In the genomic region with DNA sequence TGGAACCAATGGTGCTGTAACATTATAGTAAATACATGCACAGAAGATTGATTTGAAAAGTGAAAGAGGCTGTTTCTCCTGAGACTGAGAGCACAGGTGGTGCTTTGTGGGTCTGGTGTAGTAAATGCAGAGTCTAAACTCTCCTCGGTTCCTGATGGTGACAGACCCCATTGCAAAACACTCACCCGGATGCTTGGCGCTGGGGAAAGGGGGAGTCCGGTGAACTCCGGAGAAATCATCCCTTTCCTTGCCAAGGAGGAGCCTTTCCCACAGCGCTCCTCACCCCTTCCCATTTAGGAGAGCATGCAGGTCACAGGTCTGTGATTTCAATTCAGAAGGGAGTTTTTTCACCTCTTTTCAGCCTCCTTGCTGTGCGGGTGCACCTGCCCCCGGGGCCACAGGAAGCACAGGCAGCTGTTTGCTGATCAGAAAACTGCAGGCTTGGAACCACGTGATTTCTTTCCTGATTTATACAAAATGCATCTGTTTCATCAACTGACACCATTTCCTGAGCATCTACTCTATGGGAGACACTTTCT, we compare ENCODE assay signal across 8 cellular contexts.
DNase-seq lines count a peak whose midpoint lies in the region; ATAC-seq and TF ChIP-seq lines count a peak whose summit lies in the region.

No MANE protein-coding gene starts in this region.

- H3K4me1 ChIP-seq in OCI-LY7 (ENCODE audit: insufficient read depth, low read length, poor library complexity, severe bottlenecking) = peaks cover 85% of the 10 kb centered on the region
- H3K4me1 ChIP-seq in endodermal cell (ENCODE audit: control insufficient read depth, insufficient read depth, low read length) = no peaks in the 10 kb centered on the region

- CTCF ChIA-PET in OCI-LY7 (lab: Charles Lee; ENCODE audit: unreplicated experiment) = no interaction called here

- no peaks in the 10 kb centered on the region for H3K27me3 ChIP-seq in endodermal cell (ENCODE audit: control insufficient read depth, insufficient read depth, low read length, poor library complexity, severe bottlenecking)

- H3K9ac ChIP-seq in endodermal cell (ENCODE audit: extremely low read depth, low read length, poor library complexity, severe bottlenecking) = no peak overlapping the region

- peak; percentile 53 for ATAC-seq in GM19023 (IDR thresholded peaks at IDR 0.05; ENCODE audit: unreplicated experiment)
- ATAC-seq in HG02759 (IDR thresholded peaks at IDR 0.05; ENCODE audit: unreplicated experiment) = peak; percentile 60
- peak; percentile 15 to 51 for ATAC-seq in natural killer cell treated with Interleukin-12 subunit alpha and Interleukin-12 subunit beta and Interleukin-15 and Interleukin-18, amount 100 ng/mL, for 72 hours
- ATAC-seq in left cardiac atrium = no peak

- peaks cover 0 to 5% of the 10 kb centered on the region in 2 donors for H3K27me3 Mint-ChIP-seq in natural killer cell treated with Interleukin-12 subunit alpha and Interleukin-12 subunit beta and Interleukin-15 and Interleukin-18, amount 100 ng/mL, for 72 hours
- H3K27me3 Mint-ChIP-seq in endodermal cell (ENCODE audit: insufficient read depth) = peaks cover 17% of the 10 kb centered on the region

- DNase-seq in OCI-LY7 (ENCODE audit: low spot score) (peak; percentile 92), amygdala (lab: John Stamatoyannopoulos, UW) (no peak), endodermal cell (no peak), left cardiac atrium (no peak), cardiac septum (ENCODE audit: low spot score) (no peak)
- DNase-seq in natural killer cell treated with Interleukin-12 subunit alpha and Interleukin-12 subunit beta and Interleukin-15 and Interleukin-18, amount 100 ng/mL, for 72 hours (ENCODE audit: low spot score) = no peak

- H3K4me1 Mint-ChIP-seq in natural killer cell treated with Interleukin-12 subunit alpha and Interleukin-12 subunit beta and Interleukin-15 and Interleukin-18, amount 100 ng/mL, for 72 hours (ENCODE audit: low read depth in 2 of 2) = peaks cover 33 to 45% of the 10 kb centered on the region in 2 donors
- H3K4me1 Mint-ChIP-seq in endodermal cell = peaks cover 10% of the 10 kb centered on the region

- H3K4me3 ChIP-seq in OCI-LY7 (ENCODE audit: low read depth, low read length, poor library complexity, severe bottlenecking) = peak overlapping the region; percentile 76
- H3K4me3 ChIP-seq in endodermal cell (ENCODE audit: low read length) = no peak overlapping the region

- H4K20me1 ChIP-seq in OCI-LY7 (ENCODE audit: insufficient read depth, low read length) = no peaks in the 10 kb centered on the region

- intact Hi-C loops in OCI-LY7 (cut with micrococcal nuclease; ENCODE audit: unreplicated experiment) (loop anchor here (2.0 to 10.0 kb wide), 6 partner anchors 268 to 1672 kb away; a partner anchor contains a TSS), left cardiac atrium (cut with DNase I) (no loop called here), cardiac septum (cut with DNase I) (no loop called here)

- H3K9me3 ChIP-seq in OCI-LY7 (ENCODE audit: low read length) (no peaks in the 10 kb centered on the region; the same call in 1 of the 2 replicates), endodermal cell (ENCODE audit: control insufficient read depth, low read length) (no peaks in the 10 kb centered on the region)

- H3K27ac ChIP-seq in OCI-LY7 (ENCODE audit: low read depth, low read length, poor library complexity, severe bottlenecking) (peak overlapping the region; percentile 100), endodermal cell (ENCODE audit: low read depth, low read length) (no peak overlapping the region)

- TF ChIP-seq CTCF in OCI-LY7 (conservative IDR thresholded peaks at IDR 0.05; ENCODE audit: low read length) (no peak), endodermal cell (conservative IDR thresholded peaks at IDR 0.05) (no peak)

- POLR2A ChIA-PET in OCI-LY7 (lab: Charles Lee) = interaction anchor here (2.1 to 3.4 kb wide), 2 partner anchors 12 to 14 kb away, joined by 5 to 12 read pairs; no protein-coding TSS in a partner anchor

- H3K4me2 ChIP-seq in OCI-LY7 (ENCODE audit: low read length) = peak overlapping the region; percentile 99

- no peaks in the 10 kb centered on the region for H3K9me3 Mint-ChIP-seq in natural killer cell treated with Interleukin-12 subunit alpha and Interleukin-12 subunit beta and Interleukin-15 and Interleukin-18, amount 100 ng/mL, for 72 hours
- no peaks in the 10 kb centered on the region for H3K9me3 Mint-ChIP-seq in endodermal cell

- no TSS peak for BruUV-seq in OCI-LY7 (replicated peaks; lab: Mats Ljungman, UMichigan)

- WGBS in endodermal cell (ENCODE audit: insufficient coverage in 1 of 2, insufficient read length in 1 of 2), 2 experiments = 25 to 48% methylated on average over 4 to 9 of the region's 9 CpGs

- peak overlapping the region; percentile 79 for H3K4me3 Mint-ChIP-seq in natural killer cell treated with Interleukin-12 subunit alpha and Interleukin-12 subunit beta and Interleukin-15 and Interleukin-18, amount 100 ng/mL, for 72 hours
- no peak overlapping the region for H3K4me3 Mint-ChIP-seq in endodermal cell

- H2AFZ ChIP-seq in OCI-LY7 (ENCODE audit: low read length) = no peak overlapping the region

- H3K36me3 Mint-ChIP-seq in natural killer cell treated with Interleukin-12 subunit alpha and Interleukin-12 subunit beta and Interleukin-15 and Interleukin-18, amount 100 ng/mL, for 72 hours = no peaks in the 10 kb centered on the region
- no peaks in the 10 kb centered on the region for H3K36me3 Mint-ChIP-seq in endodermal cell (ENCODE audit: low read depth)

- peaks cover 28% of the 10 kb centered on the region for H3K79me2 ChIP-seq in OCI-LY7 (ENCODE audit: insufficient read depth, low read depth, low read length)

- H3K9me2 ChIP-seq in OCI-LY7 (ENCODE audit: insufficient read depth, low read length) = no peaks in the 10 kb centered on the region

- peak overlapping the region; percentile 79 to 98 for H3K27ac Mint-ChIP-seq in natural killer cell treated with Interleukin-12 subunit alpha and Interleukin-12 subunit beta and Interleukin-15 and Interleukin-18, amount 100 ng/mL, for 72 hours
- H3K27ac Mint-ChIP-seq in endodermal cell = no peak overlapping the region

- H3K36me3 ChIP-seq in OCI-LY7 (ENCODE audit: insufficient read depth, low read length) = peaks cover 6% of the 10 kb centered on the region; the same call in 1 of the 2 replicates
- no peaks in the 10 kb centered on the region for H3K36me3 ChIP-seq in endodermal cell (ENCODE audit: control insufficient read depth, insufficient read depth, low read length)

Comparison
In these comparisons a context has a peak if more than half of its experiments do, and no peak if none do; other contexts are left out.
1. ATAC-seq: peak in GM19023 (single experiment), HG02759 (single experiment) and natural killer cell treated with Interleukin-12 subunit alpha and Interleukin-12 subunit beta and Interleukin-15 and Interleukin-18, amount 100 ng/mL, for 72 hours (2 of 2); none in left cardiac atrium (0 of 2).